8 cellular contexts compared by ENCODE assay signal in genomic region chr1:241847540-241847795, GRCh38. TPM values are rescaled to one million over a fixed set of nuclear protein-coding genes. Genes with fewer than 3 reads are reported as not detected.
DNase-seq lines count a peak whose midpoint lies in the region; ATAC-seq and TF ChIP-seq lines count a peak whose summit lies in the region.

No MANE protein-coding gene starts in this region.

- H2AFZ ChIP-seq in H9 (ENCODE audit: low read length) = peak overlapping the region; percentile 34

- no peak overlapping the region for H2BK5ac ChIP-seq in H9 (ENCODE audit: insufficient read length, low read length)

- H3K9me3 Mint-ChIP-seq in H9 = no peaks in the 10 kb centered on the region
- no peaks in the 10 kb centered on the region for H3K9me3 Mint-ChIP-seq in activated CD4-positive, alpha-beta memory T cell treated with anti-CD3 and anti-CD28 coated beads for 36 hours

- H3K56ac ChIP-seq in H9 (ENCODE audit: insufficient read length, low read depth, low read length) = no peak overlapping the region

- peak overlapping the region; percentile 25 for H3K9ac ChIP-seq in H9 (ENCODE audit: extremely low read depth, insufficient read length, low read length)
- peak overlapping the region; percentile 93 for H3K9ac ChIP-seq in skeletal muscle satellite cell (ENCODE audit: low read depth, low read length)

- H3K23me2 ChIP-seq in H9 (ENCODE audit: insufficient read length, low read depth, low read length, poor library complexity, severe bottlenecking) = peaks cover 12% of the 10 kb centered on the region

- H2BK120ac ChIP-seq in H9 (ENCODE audit: low read depth, low read length, poor library complexity, severe bottlenecking) = no peak overlapping the region

- DNase-seq in H9 = no peak
- DNase-seq in activated CD4-positive, alpha-beta memory T cell treated with anti-CD3 and anti-CD28 coated beads for 36 hours = no peak
- no peak for DNase-seq in right cardiac atrium
- no peak for DNase-seq in NOMO-1 (lab: John Stamatoyannopoulos, UW; ENCODE audit: unreplicated experiment in 2 of 2)
- no peak for DNase-seq in DMS153 treated with DMSO at 0.1 percent for 48 hours (lab: John Stamatoyannopoulos, UW; ENCODE audit: unreplicated experiment)
- no peak for DNase-seq in DMS79 treated with DMSO at 0.1 percent for 48 hours (lab: John Stamatoyannopoulos, UW)

- no peak overlapping the region; the same call in 1 of the 2 replicates for H3K14ac ChIP-seq in H9 (ENCODE audit: insufficient read depth, low read length)

- peak overlapping the region; percentile 79 for H3K18ac ChIP-seq in H9 (ENCODE audit: insufficient read length, low read depth, low read length)

- H3K79me1 ChIP-seq in H9 (ENCODE audit: insufficient read depth, low read depth, low read length, poor library complexity, severe bottlenecking) = no peaks in the 10 kb centered on the region

- H3K4me3 ChIP-seq in right cardiac atrium (ENCODE audit: low read length) = peak overlapping the region; percentile 78
- peak overlapping the region; percentile 91 for H3K4me3 ChIP-seq in skeletal muscle satellite cell (ENCODE audit: low read length)

- no peak overlapping the region for H3K4ac ChIP-seq in H9 (ENCODE audit: low read depth, low read length)

- peak overlapping the region; percentile 97 to 98 for H3K4me3 Mint-ChIP-seq in H9
- peak overlapping the region; percentile 91 for H3K4me3 Mint-ChIP-seq in activated CD4-positive, alpha-beta memory T cell treated with anti-CD3 and anti-CD28 coated beads for 36 hours

- H3K4me1 ChIP-seq in H9 (ENCODE audit: insufficient read depth, low read length) = no peaks in the 10 kb centered on the region; the same call in 1 of the 2 replicates
- H3K4me1 ChIP-seq in right cardiac atrium (ENCODE audit: control insufficient read depth, insufficient read depth, low read length) = no peaks in the 10 kb centered on the region
- peaks cover 24% of the 10 kb centered on the region for H3K4me1 ChIP-seq in skeletal muscle satellite cell (ENCODE audit: control insufficient read depth, insufficient read depth, low read length)

- H4K8ac ChIP-seq in H9 (replicated peaks; ENCODE audit: insufficient read length, low read depth, low read length) = no peak overlapping the region

- no peak overlapping the region for H4K91ac ChIP-seq in H9 (ENCODE audit: insufficient read length, low read depth, low read length)

- peaks cover 19 to 20% of the 10 kb centered on the region in 2 experiments for H3K4me1 Mint-ChIP-seq in H9
- peaks cover 22% of the 10 kb centered on the region for H3K4me1 Mint-ChIP-seq in activated CD4-positive, alpha-beta memory T cell treated with anti-CD3 and anti-CD28 coated beads for 36 hours (ENCODE audit: low read depth)

- no peaks in the 10 kb centered on the region; the same call in 1 of the 2 replicates for H3K27me3 Mint-ChIP-seq in H9 (ENCODE audit: low read depth)
- H3K27me3 Mint-ChIP-seq in activated CD4-positive, alpha-beta memory T cell treated with anti-CD3 and anti-CD28 coated beads for 36 hours = no peaks in the 10 kb centered on the region

- H4K5ac ChIP-seq in H9 (ENCODE audit: insufficient read length, low read depth, low read length) = peak overlapping the region; percentile 70

- H3K27ac ChIP-seq in H9 (ENCODE audit: insufficient read length, low read depth, low read length) (no peak overlapping the region), right cardiac atrium (ENCODE audit: low read length) (peak overlapping the region; percentile 100)

- no peak overlapping the region for H3K23ac ChIP-seq in H9 (ENCODE audit: insufficient read length, low read depth, low read length)

- CTCF ChIA-PET in activated CD4-positive, alpha-beta memory T cell treated with anti-CD3 and anti-CD28 coated beads for 36 hours (lab: Charles Lee) = interaction anchor here (1.0 to 2.1 kb wide), 5 partner anchors 9 to 315 kb away, joined by 3 to 11 read pairs (median 4); partner anchors contain the start of genes KMO and MAP1LC3C

- peak overlapping the region; percentile 80 for H3K4me2 ChIP-seq in H9 (ENCODE audit: insufficient read depth, insufficient read length, low read length)
- peak overlapping the region; percentile 93 for H3K4me2 ChIP-seq in skeletal muscle satellite cell (ENCODE audit: low read length)

- POLR2A ChIA-PET in activated CD4-positive, alpha-beta memory T cell treated with anti-CD3 and anti-CD28 coated beads for 36 hours (lab: Charles Lee) = interaction anchor here (1.0 kb wide), 2 partner anchors 9 to 328 kb away, joined by 3 to 4 read pairs; partner anchors contain the start of gene FH

- no peak overlapping the region for H2BK20ac ChIP-seq in H9 (ENCODE audit: low read depth, low read length, poor library complexity, severe bottlenecking)

- peak overlapping the region; percentile 10 for H2AK5ac ChIP-seq in H9 (ENCODE audit: insufficient read length, low read length)

- peaks cover 16 to 30% (median 26%) of the 10 kb centered on the region in 3 experiments for H3K36me3 Mint-ChIP-seq in H9 (ENCODE audit: insufficient read depth in 1 of 3, low read depth in 3 of 3)
- peaks cover 22% of the 10 kb centered on the region for H3K36me3 Mint-ChIP-seq in activated CD4-positive, alpha-beta memory T cell treated with anti-CD3 and anti-CD28 coated beads for 36 hours

- no peak overlapping the region for H2BK15ac ChIP-seq in H9 (ENCODE audit: low read depth, low read length)

- H3K27me3 ChIP-seq in H9 (ENCODE audit: insufficient read depth, low read length) (no peaks in the 10 kb centered on the region), right cardiac atrium (ENCODE audit: control insufficient read depth, insufficient read depth) (no peaks in the 10 kb centered on the region), skeletal muscle satellite cell (ENCODE audit: control insufficient read depth, insufficient read depth, low read length) (no peaks in the 10 kb centered on the region)

- no peaks in the 10 kb centered on the region for H3K9me3 ChIP-seq in H9 (ENCODE audit: control insufficient read depth, low read depth, low read length)
- H3K9me3 ChIP-seq in right cardiac atrium (ENCODE audit: control insufficient read depth, low read length) = no peaks in the 10 kb centered on the region
- H3K9me3 ChIP-seq in skeletal muscle satellite cell (replicated peaks; ENCODE audit: low read length) = no peaks in the 10 kb centered on the region

- no peak overlapping the region for H3T11ph ChIP-seq in H9 (ENCODE audit: low read length)

- WGBS in H9 (ENCODE audit: extremely low coverage, insufficient read length, low lambda C conversion rate) = no CpG with 5 or more reads among the region's 6 CpGs
- 9% methylated on average over 6 of the region's 6 CpGs for WGBS in right cardiac atrium

- H4K20me1 ChIP-seq in H9 (ENCODE audit: control insufficient read depth, insufficient read depth, insufficient read length) = no peaks in the 10 kb centered on the region

- H3K27ac Mint-ChIP-seq in H9 = peak overlapping the region; percentile 99 to 100 (median 100); a peak in 6 of 7 replicates
- peak overlapping the region; percentile 99 for H3K27ac Mint-ChIP-seq in activated CD4-positive, alpha-beta memory T cell treated with anti-CD3 and anti-CD28 coated beads for 36 hours

- intact Hi-C loops in activated CD4-positive, alpha-beta memory T cell treated with anti-CD3 and anti-CD28 coated beads for 36 hours (cut with micrococcal nuclease) = loop anchor here (1.0 to 5.0 kb wide), 5 partner anchors 150 to 316 kb away; partner anchors contain the start of genes CHML, MAP1LC3C and OPN3
- intact Hi-C loops in right cardiac atrium (cut with DNase I) = loop anchor here in 1 of 4 donors (10.0 kb wide), 1 partner anchor 243 kb away; no protein-coding TSS in a partner anchor

- ATAC-seq in right cardiac atrium = no peak
- ATAC-seq in GM19455 (IDR thresholded peaks at IDR 0.05; ENCODE audit: unreplicated experiment) = no peak

- no peaks in the 10 kb centered on the region for H3K36me3 ChIP-seq in skeletal muscle satellite cell (ENCODE audit: insufficient read depth, low read length)

- H3K79me2 ChIP-seq in H9 (ENCODE audit: insufficient read depth, low read length) = peaks cover 5% of the 10 kb centered on the region; the same call in 1 of the 2 replicates

- no peak overlapping the region for H2BK12ac ChIP-seq in H9 (ENCODE audit: insufficient read length, low read depth, low read length)

- no peak for TF ChIP-seq CTCF in H9 (conservative IDR thresholded peaks at IDR 0.05)

RNA-seq across cellular contexts. Expression of gene EXO1, which starts 0.5 kb away (rescaled TPM):
- total RNA-seq in H9 (2021) (43.2 and 43.7 TPM in 2 replicates), right cardiac atrium (under 1 TPM in 2 of 4 donors, not detected in 2; 0.74 to 0.83 TPM)
- 10 to 100 TPM; 44.3 to 50.0 TPM for total RNA-seq in activated CD4-positive, alpha-beta memory T cell treated with anti-CD3 and anti-CD28 coated beads for 36 hours
- 0.23 TPM for polyA plus RNA-seq in right cardiac atrium
- 15.3 and 17.5 TPM in 2 replicates for total RNA-seq in skeletal muscle satellite cell (2012; rRNA removed)

Comparison
In these comparisons a context has a peak if more than half of its experiments do, and no peak if none do; other contexts are left out.
1. RNA of gene EXO1, which starts 0.5 kb away (total RNA-seq): 44.3 to 50.0 TPM in activated CD4-positive, alpha-beta memory T cell treated with anti-CD3 and anti-CD28 coated beads for 36 hours and 43.2 to 43.7 TPM in H9; 0.74 to 0.83 TPM in right cardiac atrium; every median in the first group is over 10 times any median in the second.